Comparison of ENCODE assay signal across 30 cellular contexts in genomic region chr22:43330178-43331063, GRCh38. TPM values are rescaled to one million over a fixed set of nuclear protein-coding genes. Genes with fewer than 3 reads are reported as not detected.
DNase-seq lines count a peak whose midpoint lies in the region; ATAC-seq, FAIRE-seq and TF ChIP-seq lines count a peak whose summit lies in the region.
"Had no signal": no experiment of that assay in that cellular context is flagged by ENCODE, and none has a peak within 500 bp of the region (broad histone marks: within the 10 kb centered on the region; RNA-seq: fewer than 3 reads in every experiment).

No MANE protein-coding gene starts in this region.

- no peak for TF ChIP-seq RAD21 in A549 (conservative IDR thresholded peaks at IDR 0.05 in 1 of 2, IDR thresholded peaks at IDR 0.05 in 1 of 2)

- intact Hi-C loops in thyroid gland (cut with DNase I) = no loop called here

- no peaks in the 10 kb centered on the region for H3K36me3 Mint-ChIP-seq in endodermal cell (ENCODE audit: low read depth)
- H3K36me3 Mint-ChIP-seq in neural crest cell (ENCODE audit: low read depth) = peaks cover 2% of the 10 kb centered on the region
- H3K36me3 Mint-ChIP-seq: CD4-positive, alpha-beta memory T cell; IgD-negative memory B cell had no signal

- H3K27ac ChIP-seq in A549 (no peak overlapping the region), endodermal cell (ENCODE audit: low read depth, low read length) (peak overlapping the region; percentile 42), thyroid gland (no peak overlapping the region)
- H3K27ac ChIP-seq: GM23248 had no signal

- WGBS in A549 (ENCODE audit: missing lambda C conversion rate) = 69% methylated on average over 7 of the region's 7 CpGs
- 76 to 87% methylated on average over 4 to 7 of the region's 7 CpGs for WGBS in endodermal cell (ENCODE audit: insufficient coverage in 1 of 2, insufficient read length in 1 of 2), 2 experiments
- 76 to 84% methylated on average over 7 of the region's 7 CpGs for WGBS in thyroid gland, 2 donors

- CTCF ChIA-PET in A549 (lab: Yijun Ruan, JAX) = no interaction called here

- H3K27ac Mint-ChIP-seq in endodermal cell (no peak overlapping the region), neural crest cell (ENCODE audit: unreplicated experiment) (peak overlapping the region; percentile 12)
- H3K27ac Mint-ChIP-seq: H9, HFFc6, IgD-negative memory B cell had no signal

- POLR2A ChIA-PET in A549 (lab: Yijun Ruan, JAX) = no interaction called here

- H3K9ac ChIP-seq in endodermal cell (ENCODE audit: extremely low read depth, low read length, poor library complexity, severe bottlenecking) = no peak overlapping the region
- H3K9ac ChIP-seq: GM23248 had no signal

- no peak for TF ChIP-seq EP300 in A549 (IDR thresholded peaks at IDR 0.05)

- no peak for TF ChIP-seq CTCF in A549 (IDR thresholded peaks at IDR 0.05)
- TF ChIP-seq CTCF in endodermal cell (conservative IDR thresholded peaks at IDR 0.05) = no peak
- TF ChIP-seq CTCF in neural crest cell (conservative IDR thresholded peaks at IDR 0.05) = no peak
- TF ChIP-seq CTCF in thyroid gland (IDR thresholded peaks at IDR 0.05) = no peak

- H3K36me3 ChIP-seq in endodermal cell (ENCODE audit: control insufficient read depth, insufficient read depth, low read length) = no peaks in the 10 kb centered on the region
- H3K36me3 ChIP-seq in thyroid gland = no peaks in the 10 kb centered on the region

- ATAC-seq in A549 = no peak
- ATAC-seq: PC-3, SK-N-SH treated with all-trans-retinoic acid at 6 μM for 48 hours had no signal

- H3K4me3 Mint-ChIP-seq in endodermal cell (no peak overlapping the region), neural crest cell (no peak overlapping the region)
- H3K4me3 Mint-ChIP-seq: CD4-positive, alpha-beta memory T cell; H9; HFFc6; IgD-negative memory B cell had no signal

- DNase-seq in A549 (ENCODE audit: low read depth in 1 of 2, low spot score in 1 of 2) (no peak), NCI-H69 (lab: John Stamatoyannopoulos, UW) (peak; percentile 18), endodermal cell (peak; percentile 18), neural crest cell (ENCODE audit: low read depth, low spot score) (no peak), thyroid gland (no peak), NCI-H187 treated with DMSO at 0.1 percent for 48 hours (lab: John Stamatoyannopoulos, UW) (no peak), islet precursor cell (no peak), NK-92 (lab: John Stamatoyannopoulos, UW; ENCODE audit: unreplicated experiment) (no peak)
- DNase-seq: 8988T; C1 segment of cervical spinal cord; CD4-positive, alpha-beta memory T cell; COR-L47; DMS53; GM23248; H9; HFFc6; NCI-H1092; NCI-H1417 treated with DMSO at 0.1 percent for 48 hours; NCI-H1694 treated with DMSO at 0.1 percent for 48 hours; NCI-H2081 treated with DMSO at 0.1 percent for 48 hours; NCI-H2171; NCI-H345; NCI-H510A treated with DMSO at 0.1 percent for 48 hours; NCI-H748 treated with DMSO at 0.1 percent for 48 hours; NK-92 treated with Interleukin-12 subunit alpha and Interleukin-12 subunit beta, amount 100 ng/mL, for 24 hours; PC-3 had no signal

- peaks cover 11% of the 10 kb centered on the region for H3K27me3 Mint-ChIP-seq in endodermal cell (ENCODE audit: insufficient read depth)
- H3K27me3 Mint-ChIP-seq in neural crest cell (ENCODE audit: low read depth) = peaks cover 2% of the 10 kb centered on the region
- H3K27me3 Mint-ChIP-seq: CD4-positive, alpha-beta memory T cell had no signal

- no peak overlapping the region for H3K4me2 ChIP-seq in A549

- H3K9me3 ChIP-seq in A549 (no peaks in the 10 kb centered on the region), endodermal cell (ENCODE audit: control insufficient read depth, low read length) (no peaks in the 10 kb centered on the region), thyroid gland (no peaks in the 10 kb centered on the region)

- H3K4me1 ChIP-seq in A549 = no peaks in the 10 kb centered on the region
- H3K4me1 ChIP-seq in endodermal cell (ENCODE audit: control insufficient read depth, insufficient read depth, low read length) = no peaks in the 10 kb centered on the region
- H3K4me1 ChIP-seq in thyroid gland = no peaks in the 10 kb centered on the region

- H3K27me3 ChIP-seq in endodermal cell (ENCODE audit: control insufficient read depth, insufficient read depth, low read length, poor library complexity, severe bottlenecking) (no peaks in the 10 kb centered on the region), thyroid gland (no peaks in the 10 kb centered on the region)

- H3K4me3 ChIP-seq in A549 = no peak overlapping the region
- no peak overlapping the region for H3K4me3 ChIP-seq in endodermal cell (ENCODE audit: low read length)
- H3K4me3 ChIP-seq in thyroid gland (replicated peaks in 1 of 3) = no peak overlapping the region
- H3K4me3 ChIP-seq: GM23248 had no signal

- no peak for FAIRE-seq in A549 (lab: Jason Lieb, UNC)
- FAIRE-seq: G401.6 had no signal

- H3K9me3 Mint-ChIP-seq in endodermal cell = no peaks in the 10 kb centered on the region
- no peaks in the 10 kb centered on the region for H3K9me3 Mint-ChIP-seq in neural crest cell
- H3K9me3 Mint-ChIP-seq: CD4-positive, alpha-beta memory T cell; H9; HFFc6; IgD-negative memory B cell had no signal

- TF ChIP-seq POLR2A in A549 (IDR thresholded peaks at IDR 0.05; ENCODE audit: low read length) (no peak), thyroid gland (IDR thresholded peaks at IDR 0.05) (no peak)

- H3K4me1 Mint-ChIP-seq in endodermal cell (peaks cover 10% of the 10 kb centered on the region), neural crest cell (peaks cover 49% of the 10 kb centered on the region)
- H3K4me1 Mint-ChIP-seq: CD4-positive, alpha-beta memory T cell had no signal

TF ChIP-seq in A549, 52 proteins besides CTCF, POLR2A, EP300 and RAD21:
- TF ChIP-seq BCL3 (IDR thresholded peaks at IDR 0.05) = no peak
- TF ChIP-seq ZFP36 (IDR thresholded peaks at IDR 0.05; ENCODE audit: borderline replicate concordance, partially characterized antibody) = peak; percentile 52

RNA-seq across cellular contexts. Expression of gene SCUBE1, which starts 12.8 kb away (rescaled TPM):
- polyA plus RNA-seq in A549 (2011; rRNA removed) = 0.08 and 0.12 TPM in 2 replicates
- polyA plus RNA-seq in A549 (2012; cell fraction: cytosol; rRNA removed) = 0.04 and 0.05 TPM in 2 replicates
- 0.05 and 0.19 TPM in 2 replicates for polyA plus RNA-seq in A549 (2012; cell fraction: nucleus; rRNA removed)
- 0.01 to 0.12 TPM (median 0.01 TPM) in 3 replicates for polyA plus RNA-seq in A549 (2017; fragmentation: RNase III; extraction: RNeasy Plus Mini Kit Qiagen cat#74134 plus additional on column Dnase treatment)
- not detected in 2 replicates for polyA minus RNA-seq in A549 (2011; rRNA and poly(A)+ RNA removed)
- total RNA-seq in endodermal cell = under 1 TPM; 0.13 to 0.95 TPM
- 32.3 TPM for polyA plus RNA-seq in endodermal cell (2013, experiment 1 of 2)
- polyA plus RNA-seq in endodermal cell (2013, experiment 2 of 2) = 25.2 TPM
- total RNA-seq in neural crest cell = 10.6 and 12.1 TPM in 2 replicates
- 1 to 10 TPM in 2 of 4 donors, under 1 TPM in 2; 0.78 to 3.5 (median 0.95) TPM for total RNA-seq in thyroid gland
- total RNA-seq: CD4-positive, alpha-beta memory T cell; GM23248; HFFc6; PC-3 had no signal
- polyA plus RNA-seq: AG04450; CD4-positive, alpha-beta memory T cell; GM23248; IgD-negative memory B cell had no signal

Comparison
In these comparisons a context has a peak if more than half of its experiments do, and no peak if none do; other contexts are left out.
1. DNase-seq: peak in NCI-H69 (single experiment) and endodermal cell (single experiment); none in A549 (0 of 2), neural crest cell (single experiment), thyroid gland (0 of 2), NCI-H187 treated with DMSO at 0.1 percent for 48 hours (single experiment), islet precursor cell (single experiment) and NK-92 (single experiment).